In genomic region chr19:13834308-13834790, GRCh38 we compare ENCODE assay signal across 1 cellular context.
A peak's percentile ranks its signal among the peaks of the same experiment; 100 is the strongest.
TF ChIP-seq lines count a peak whose summit lies in the region.

No MANE protein-coding gene starts in this region.

TF ChIP-seq in K562, 482 proteins besides CTCF, POLR2A, EP300 and RAD21 (continued from another document):
- TF ChIP-seq ZNF655 (CRISPR knock-in tag; IDR thresholded peaks at IDR 0.05) (no peak), RUNX1 (IDR thresholded peaks at IDR 0.05; ENCODE audit: low read depth) (0 out of 2 replicates have a peak, but pooled peaks have one; percentile 41), PURB (CRISPR knock-in tag; IDR thresholded peaks at IDR 0.05; ENCODE audit: low read depth) (no peak), SUPT5H (IDR thresholded peaks at IDR 0.05) (0 out of 2 replicates have a peak, but pooled peaks have one; percentile 7), MECOM (CRISPR knock-in tag; IDR thresholded peaks at IDR 0.05) (no peak), GTF2B (IDR thresholded peaks at IDR 0.05; ENCODE audit: extremely low read depth, insufficient read length) (no peak), ZNF511 (CRISPR knock-in tag; IDR thresholded peaks at IDR 0.05) (0 out of 2 replicates have a peak, but pooled peaks have one; percentile 45)
